In genomic region chr16:29925805-29926674, GRCh38 we compare ENCODE assay signal across 8 cellular contexts. TPM values are rescaled to one million over a fixed set of nuclear protein-coding genes. Genes with fewer than 3 reads are reported as not detected.
DNase-seq lines count a peak whose midpoint lies in the region; ATAC-seq and TF ChIP-seq lines count a peak whose summit lies in the region.

KCTD13 (minus strand) TSS chr16:29926226; CDS start chr16:29926033, 193 bp downstream.

- peak; percentile 95 for TF ChIP-seq POLR2A in GM18526 (IDR thresholded peaks at IDR 0.05; ENCODE audit: extremely low read depth, insufficient read length)

- H3K27me3 ChIP-seq in iPS-20b (ENCODE audit: insufficient read depth, low read length) (no peaks in the 10 kb centered on the region), smooth muscle cell (ENCODE audit: low read depth) (no peaks in the 10 kb centered on the region)

- no peaks in the 10 kb centered on the region for H3F3A ChIP-seq in smooth muscle cell (ENCODE audit: low read depth)

- peak within 1 kb of the TSS; percentile 77 for H3K4me3 ChIP-seq in iPS-20b (ENCODE audit: low read length)
- peak within 1 kb of the TSS; percentile 90 for H3K4me3 ChIP-seq in smooth muscle cell

- H3K36me3 ChIP-seq in iPS-20b (ENCODE audit: insufficient read depth, low read depth, low read length) (peaks cover 16% of the 10 kb centered on the region), smooth muscle cell (ENCODE audit: low read depth) (no peaks in the 10 kb centered on the region)

- WGBS in smooth muscle cell (ENCODE audit: low lambda C conversion rate), result 2% methylated on average over 67 of the region's 84 CpGs

- TF ChIP-seq CTCF in VCaP (conservative IDR thresholded peaks at IDR 0.05), result no peak
- TF ChIP-seq CTCF in smooth muscle cell (IDR thresholded peaks at IDR 0.05; ENCODE audit: borderline replicate concordance, insufficient read depth, poor library complexity, severe bottlenecking), result no peak

- peak within 1 kb of the TSS; percentile 97 for H3K9ac ChIP-seq in iPS-20b (ENCODE audit: low read depth, low read length)
- peak within 1 kb of the TSS; percentile 90 for H3K9ac ChIP-seq in smooth muscle cell (ENCODE audit: low read depth)

- in situ Hi-C loops in T47D (cut with HindIII; ENCODE audit: low pct_unique_long_range_greater_than_20kb, low sequenced_read_pairs), result no loop called here

- peaks cover 5% of the 10 kb centered on the region for H4K20me1 ChIP-seq in smooth muscle cell (ENCODE audit: low read depth)

- ATAC-seq in HG03066 (IDR thresholded peaks at IDR 0.05; ENCODE audit: low read depth, unreplicated experiment), result peak; percentile 87

- H3K4me1 ChIP-seq in iPS-20b (ENCODE audit: insufficient read depth, low read length) (peaks cover 9% of the 10 kb centered on the region), smooth muscle cell (ENCODE audit: low read depth) (peaks cover 7% of the 10 kb centered on the region)

- DNase-seq in A172 (ENCODE audit: low spot score) (peak; percentile 70), NCI-H2171 treated with DMSO at 0.1 percent for 48 hours (lab: John Stamatoyannopoulos, UW) (peak; percentile 80), T47D (ENCODE audit: low read depth in 1 of 2, low spot score in 1 of 2) (peak; percentile 87 to 97), smooth muscle cell (lab: John Stamatoyannopoulos, UW; ENCODE audit: unreplicated experiment) (peak; percentile 91)

- H3K4me2 ChIP-seq in smooth muscle cell, result peak within 1 kb of the TSS; percentile 88

- H3K79me2 ChIP-seq in smooth muscle cell (ENCODE audit: low read depth), result peaks cover 29% of the 10 kb centered on the region

- H3K9me3 ChIP-seq in iPS-20b (ENCODE audit: insufficient read depth, low read depth, low read length), result no peaks in the 10 kb centered on the region
- H3K9me3 ChIP-seq in smooth muscle cell (replicated peaks; ENCODE audit: low read depth), result no peaks in the 10 kb centered on the region

- H2AFZ ChIP-seq in smooth muscle cell (ENCODE audit: low read depth), result peak within 1 kb of the TSS; percentile 90

- peak within 1 kb of the TSS; percentile 76 for H3K27ac ChIP-seq in VCaP
- peak within 1 kb of the TSS; percentile 87 for H3K27ac ChIP-seq in iPS-20b (ENCODE audit: low read length)
- H3K27ac ChIP-seq in smooth muscle cell (ENCODE audit: low read depth), result peak within 1 kb of the TSS; percentile 54

RNA-seq across cellular contexts. Expression of gene KCTD13, which starts in this region (rescaled TPM):
- 11.0 and 12.5 TPM in 2 replicates for total RNA-seq in A172 (2014; rRNA removed; shearing (Covaris generic))
- 8.0 and 16.3 TPM in 2 replicates for total RNA-seq in smooth muscle cell
- 23.6 and 30.5 TPM in 2 replicates for polyA plus RNA-seq in smooth muscle cell

Comparison
In these comparisons a context has a peak if more than half of its experiments do, and no peak if none do; other contexts are left out.
1. Peak in every context shown above with its lines: DNase-seq, ATAC-seq, H3K4me3 ChIP-seq and H3K27ac ChIP-seq.